ENCODE assay signal across 1 cellular context in genomic region chr11:20089357-20089756, GRCh38.
TF ChIP-seq lines count a peak whose summit lies in the region.

No MANE protein-coding gene starts in this region.

TF ChIP-seq in SK-N-SH, 30 proteins besides CTCF, POLR2A, EP300 and RAD21 (continued from another document):
- TF ChIP-seq MXI1 (IDR thresholded peaks at IDR 0.05; ENCODE audit: low read depth, low read length) (no peak), FOXJ3 (CRISPR knock-in tag; IDR thresholded peaks at IDR 0.05) (no peak)
